In genomic region chr16:86171329-86171728, GRCh38 we compare ENCODE assay signal across 19 cellular contexts.
DNase-seq lines count a peak whose midpoint lies in the region; ATAC-seq and TF ChIP-seq lines count a peak whose summit lies in the region.
"Had no signal": no experiment of that assay in that cellular context is flagged by ENCODE, and none has a peak within 500 bp of the region (broad histone marks: within the 10 kb centered on the region; RNA-seq: fewer than 3 reads in every experiment).

No MANE protein-coding gene starts in this region.

- no peak for TF ChIP-seq CTCF in AG10803 (conservative IDR thresholded peaks at IDR 0.05; ENCODE audit: low read length)

- H3K4me3 Mint-ChIP-seq in activated T-cell treated with anti-CD3 and anti-CD28 coated beads, Interleukin-2, amount 50 U/mL, for 24 hours, result no peak overlapping the region
- no peak overlapping the region for H3K4me3 Mint-ChIP-seq in activated naive CD8-positive, alpha-beta T cell treated with anti-CD3 and anti-CD28 coated beads for 36 hours

- 87 to 88% methylated on average over 5 of the region's 5 CpGs for WGBS in aorta, 2 donors

- peaks cover 27% of the 10 kb centered on the region for H3K27me3 Mint-ChIP-seq in activated T-cell treated with anti-CD3 and anti-CD28 coated beads, Interleukin-2, amount 50 U/mL, for 24 hours
- H3K27me3 Mint-ChIP-seq in activated naive CD8-positive, alpha-beta T cell treated with anti-CD3 and anti-CD28 coated beads for 36 hours, result peaks cover 22% of the 10 kb centered on the region

- H3K4me3 ChIP-seq in AG10803 (ENCODE audit: low read length), result no peak overlapping the region
- no peak overlapping the region for H3K4me3 ChIP-seq in aorta (ENCODE audit: low read length in 2 of 2)
- H3K4me3 ChIP-seq: esophagus muscularis mucosa, HAP-1, left ventricle myocardium inferior, vagina had no signal

- H3K27ac ChIP-seq in aorta (ENCODE audit: low read depth in 1 of 2, low read length in 2 of 2), result no peak overlapping the region
- H3K27ac ChIP-seq: esophagus muscularis mucosa, left ventricle myocardium inferior, vagina had no signal

- H3K27ac Mint-ChIP-seq in activated T-cell treated with anti-CD3 and anti-CD28 coated beads, Interleukin-2, amount 50 U/mL, for 24 hours, result no peak overlapping the region
- H3K27ac Mint-ChIP-seq in activated naive CD8-positive, alpha-beta T cell treated with anti-CD3 and anti-CD28 coated beads for 36 hours, result no peak overlapping the region

- peaks cover 0 to 3% of the 10 kb centered on the region in 2 donors for H3K27me3 ChIP-seq in aorta (ENCODE audit: control insufficient read depth in 1 of 2, insufficient read depth in 2 of 2, low read length in 1 of 2)
- H3K27me3 ChIP-seq: esophagus muscularis mucosa, vagina had no signal

- intact Hi-C loops in aorta (cut with DNase I), result no loop called here

- H3K9me3 Mint-ChIP-seq in activated T-cell treated with anti-CD3 and anti-CD28 coated beads, Interleukin-2, amount 50 U/mL, for 24 hours, result no peaks in the 10 kb centered on the region
- H3K9me3 Mint-ChIP-seq in activated naive CD8-positive, alpha-beta T cell treated with anti-CD3 and anti-CD28 coated beads for 36 hours, result peaks cover 3% of the 10 kb centered on the region

- peaks cover 8% of the 10 kb centered on the region for H3K9me3 ChIP-seq in aorta (ENCODE audit: control insufficient read depth, low read length)
- H3K9me3 ChIP-seq: Caco-2, HAP-1, vagina had no signal

- ATAC-seq in aorta (ENCODE audit: low FRiP score) (no peak), HG02759 (IDR thresholded peaks at IDR 0.05; ENCODE audit: unreplicated experiment) (no peak)

- H3K4me1 ChIP-seq in aorta (ENCODE audit: control insufficient read depth in 1 of 2, insufficient read depth in 2 of 2, low read length in 2 of 2), result no peaks in the 10 kb centered on the region
- H3K4me1 ChIP-seq: Caco-2, esophagus muscularis mucosa, HAP-1, left ventricle myocardium inferior, vagina had no signal

- H3K4me1 Mint-ChIP-seq in activated T-cell treated with anti-CD3 and anti-CD28 coated beads, Interleukin-2, amount 50 U/mL, for 24 hours (ENCODE audit: low read depth), result no peaks in the 10 kb centered on the region
- H3K4me1 Mint-ChIP-seq in activated naive CD8-positive, alpha-beta T cell treated with anti-CD3 and anti-CD28 coated beads for 36 hours, result no peaks in the 10 kb centered on the region

- DNase-seq in AG10803 (ENCODE audit: low read depth) (peak; percentile 11), RPMI7951 (ENCODE audit: low read depth) (peak; percentile 43), fibroblast of peridontal ligament (ENCODE audit: extremely low read depth) (peak; percentile 77), renal cortical epithelial cell (ENCODE audit: low read depth) (peak; percentile 66), aorta (no peak)
- DNase-seq in activated T-cell treated with anti-CD3 and anti-CD28 coated beads, Interleukin-2, amount 50 U/mL, for 24 hours, result no peak
- DNase-seq in activated naive CD8-positive, alpha-beta T cell treated with anti-CD3 and anti-CD28 coated beads for 36 hours, result no peak
- DNase-seq: activated CD4-positive, CD25-positive, alpha-beta regulatory T cell treated with anti-CD3 and anti-CD28 coated beads, Interleukin-2, amount 50 U/mL, for 72 hours; AML-193; anterior cingulate cortex; Caco-2; left ventricle myocardium inferior; posterior cingulate gyrus; Right ventricle myocardium superior; stimulated activated naive CD4-positive, alpha-beta T cell treated with Interleukin-2 at 50 U/mL for 16 hours had no signal

- H3K36me3 Mint-ChIP-seq in activated T-cell treated with anti-CD3 and anti-CD28 coated beads, Interleukin-2, amount 50 U/mL, for 24 hours (ENCODE audit: low read depth), result no peaks in the 10 kb centered on the region
- H3K36me3 Mint-ChIP-seq in activated naive CD8-positive, alpha-beta T cell treated with anti-CD3 and anti-CD28 coated beads for 36 hours, result no peaks in the 10 kb centered on the region

- no peaks in the 10 kb centered on the region for H3K36me3 ChIP-seq in aorta (ENCODE audit: control insufficient read depth in 1 of 2, insufficient read depth in 2 of 2, low read length in 1 of 2)
- H3K36me3 ChIP-seq: esophagus muscularis mucosa, HAP-1, left ventricle myocardium inferior, vagina had no signal

Comparison
In these comparisons a context has a peak if more than half of its experiments do, and no peak if none do; other contexts are left out.
1. DNase-seq: peak in AG10803 (single experiment), RPMI7951 (single experiment), fibroblast of peridontal ligament (single experiment) and renal cortical epithelial cell (single experiment); none in activated T-cell treated with anti-CD3 and anti-CD28 coated beads, Interleukin-2, amount 50 U/mL, for 24 hours (single experiment), aorta (0 of 2) and activated naive CD8-positive, alpha-beta T cell treated with anti-CD3 and anti-CD28 coated beads for 36 hours (single experiment).